ENCODE assay signal across 8 cellular contexts in the genomic region with DNA sequence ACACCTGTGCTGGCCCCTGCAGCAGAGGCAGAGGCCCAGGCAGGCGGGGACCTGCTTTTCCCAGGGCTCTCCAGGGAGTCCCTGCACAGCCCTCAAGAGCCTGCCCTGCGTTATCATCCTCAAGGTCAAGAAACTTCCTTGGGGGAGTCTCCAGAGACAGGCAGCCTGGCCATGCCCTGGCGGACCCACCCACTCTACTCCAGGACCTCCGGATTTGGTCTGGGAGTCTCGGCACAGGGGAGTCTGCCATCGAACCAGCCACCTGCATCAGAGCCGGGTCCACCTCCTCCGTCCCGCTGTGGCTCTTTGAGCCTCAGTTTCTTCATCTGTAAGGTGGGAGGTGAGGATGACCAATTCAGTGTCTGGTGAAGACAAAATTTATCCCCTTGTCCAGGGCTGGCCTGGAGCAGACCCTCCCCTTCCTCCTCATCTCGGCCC.
DNase-seq lines count a peak whose midpoint lies in the region; ATAC-seq and TF ChIP-seq lines count a peak whose summit lies in the region.

No MANE protein-coding gene starts in this region.

- no peaks in the 10 kb centered on the region for H3K9me3 Mint-ChIP-seq in stimulated activated naive CD8-positive, alpha-beta T cell treated with anti-CD3 and anti-CD28 coated beads, Interleukin-15, amount 100 ng/mL, for 72 hours
- H3K9me3 Mint-ChIP-seq in naive thymus-derived CD4-positive, alpha-beta T cell = no peaks in the 10 kb centered on the region

- no peaks in the 10 kb centered on the region for H3K27me3 ChIP-seq in ascending aorta
- H3K27me3 ChIP-seq in naive thymus-derived CD4-positive, alpha-beta T cell (ENCODE audit: control insufficient read depth in 2 of 2, insufficient read depth in 2 of 2, low read length in 2 of 2) = no peaks in the 10 kb centered on the region

- peaks cover 0 to 24% of the 10 kb centered on the region in 2 donors for H3K4me1 ChIP-seq in ascending aorta
- H3K4me1 ChIP-seq in naive thymus-derived CD4-positive, alpha-beta T cell (ENCODE audit: control insufficient read depth in 2 of 2, insufficient read depth in 2 of 2, low read length in 2 of 2) = peaks cover 68 to 70% of the 10 kb centered on the region in 2 donors

- CTCF ChIA-PET in naive thymus-derived CD4-positive, alpha-beta T cell (lab: Charles Lee) = interaction anchor here (1.1 kb wide), 1 partner anchor 10 kb away, joined by 4 read pairs; no protein-coding TSS in a partner anchor

- TF ChIP-seq CTCF in ascending aorta (IDR thresholded peaks at IDR 0.05) = no peak

- peaks cover 0 to 3% (median 0%) of the 10 kb centered on the region in 5 donors for H3K36me3 Mint-ChIP-seq in naive thymus-derived CD4-positive, alpha-beta T cell

- H3K36me3 ChIP-seq in ascending aorta = no peaks in the 10 kb centered on the region
- H3K36me3 ChIP-seq in naive thymus-derived CD4-positive, alpha-beta T cell (ENCODE audit: control insufficient read depth in 2 of 3, insufficient read depth in 3 of 3, low read length in 3 of 3) = no peaks in the 10 kb centered on the region

- H3K9me3 ChIP-seq in ascending aorta = no peaks in the 10 kb centered on the region
- no peaks in the 10 kb centered on the region for H3K9me3 ChIP-seq in naive thymus-derived CD4-positive, alpha-beta T cell (ENCODE audit: control insufficient read depth in 2 of 3, low read length in 3 of 3)

- peak overlapping the region; percentile 91 to 98 for H3K27ac Mint-ChIP-seq in stimulated activated naive CD8-positive, alpha-beta T cell treated with anti-CD3 and anti-CD28 coated beads, Interleukin-15, amount 100 ng/mL, for 72 hours
- H3K27ac Mint-ChIP-seq in naive thymus-derived CD4-positive, alpha-beta T cell = peak overlapping the region; percentile 92 to 99 (median 98)

- peaks cover 15% of the 10 kb centered on the region for H3K27me3 Mint-ChIP-seq in stimulated activated naive CD8-positive, alpha-beta T cell treated with anti-CD3 and anti-CD28 coated beads, Interleukin-15, amount 100 ng/mL, for 72 hours
- peaks cover 0 to 33% (median 0%) of the 10 kb centered on the region in 5 donors for H3K27me3 Mint-ChIP-seq in naive thymus-derived CD4-positive, alpha-beta T cell

- POLR2A ChIA-PET in naive thymus-derived CD4-positive, alpha-beta T cell (lab: Charles Lee) = interaction anchor here (0.6 to 9.2 kb wide), 7 partner anchors 8 to 537 kb away, joined by 3 to 141 read pairs (median 4); a partner anchor contains a TSS

- ATAC-seq in stimulated activated naive CD8-positive, alpha-beta T cell treated with anti-CD3 and anti-CD28 coated beads, Interleukin-15, amount 100 ng/mL, for 72 hours = no peak
- ATAC-seq in stimulated activated naive CD8-positive, alpha-beta T cell treated with anti-CD3 and anti-CD28 coated beads, Interleukin-15, Interleukin-2, amounts not matched to agents 100 U/mL and 50 U/mL, for 24 hours = no peak
- no peak for ATAC-seq in naive thymus-derived CD4-positive, alpha-beta T cell
- no peak for ATAC-seq in GM18520 (IDR thresholded peaks at IDR 0.05; ENCODE audit: unreplicated experiment)

- peak overlapping the region; percentile 6 to 41 for H3K27ac ChIP-seq in ascending aorta
- H3K27ac ChIP-seq in naive thymus-derived CD4-positive, alpha-beta T cell (ENCODE audit: low read depth, low read length) = peak overlapping the region; percentile 93

- peaks cover 92% of the 10 kb centered on the region for H3K4me1 Mint-ChIP-seq in stimulated activated naive CD8-positive, alpha-beta T cell treated with anti-CD3 and anti-CD28 coated beads, Interleukin-15, amount 100 ng/mL, for 72 hours
- H3K4me1 Mint-ChIP-seq in naive thymus-derived CD4-positive, alpha-beta T cell = peaks cover 52 to 97% (median 91%) of the 10 kb centered on the region in 7 donors

- H3K4me3 Mint-ChIP-seq in stimulated activated naive CD8-positive, alpha-beta T cell treated with anti-CD3 and anti-CD28 coated beads, Interleukin-15, amount 100 ng/mL, for 72 hours = peak overlapping the region; percentile 41 to 64
- H3K4me3 Mint-ChIP-seq in naive thymus-derived CD4-positive, alpha-beta T cell = peak overlapping the region in 3 of 10 donors; percentile 43 to 78 (median 61)

- intact Hi-C loops in ascending aorta (cut with DNase I) = no loop called here
- intact Hi-C loops in naive thymus-derived CD4-positive, alpha-beta T cell (cut with micrococcal nuclease) = loop anchor here (5.0 to 10.0 kb wide), 4 partner anchors 111 to 438 kb away; no protein-coding TSS in a partner anchor

- no peak for DNase-seq in stimulated activated naive CD8-positive, alpha-beta T cell treated with anti-CD3 and anti-CD28 coated beads, Interleukin-15, amount 100 ng/mL, for 72 hours
- DNase-seq in stimulated activated naive CD8-positive, alpha-beta T cell treated with anti-CD3 and anti-CD28 coated beads, Interleukin-15, Interleukin-2, amounts not matched to agents 100 U/mL and 50 U/mL, for 24 hours = no peak
- DNase-seq in ascending aorta (ENCODE audit: low spot score in 2 of 2) (no peak), DMS114 treated with DMSO at 0.1 percent for 48 hours (lab: John Stamatoyannopoulos, UW; ENCODE audit: unreplicated experiment) (no peak), T-helper 9 cell (no peak)
- DNase-seq in naive thymus-derived CD4-positive, alpha-beta T cell = no peak
- DNase-seq in stimulated activated CD4-positive, alpha-beta T cell treated with anti-CD3 and anti-CD28 coated beads, Interleukin-4, amount 100 ng/mL, for 1 hour = no peak

- no peak overlapping the region for H3K4me3 ChIP-seq in ascending aorta
- H3K4me3 ChIP-seq in naive thymus-derived CD4-positive, alpha-beta T cell (ENCODE audit: low read length) = peak overlapping the region; percentile 61
